24 cellular contexts compared by ENCODE assay signal in genomic region chr12:62763827-62764226, GRCh38.
"Had no signal": no experiment of that assay in that cellular context is flagged by ENCODE, and none has a peak within 500 bp of the region (broad histone marks: within the 10 kb centered on the region; RNA-seq: fewer than 3 reads in every experiment).

No MANE protein-coding gene starts in this region.

- H3K4me3 ChIP-seq: dorsolateral prefrontal cortex, gastrocnemius medialis, lower lobe of right lung, smooth muscle cell, tibial nerve had no signal

- H3K4me3 Mint-ChIP-seq: central memory CD8-positive, alpha-beta T cell; memory B cell; naive B cell; nephron progenitor cell; stimulated activated effector memory CD8-positive, alpha-beta T cell treated with anti-CD3 and anti-CD28 coated beads, Interleukin-12 subunit alpha, Interleukin-12 subunit beta, amount 100 ng/mL, for 72 hours had no signal

- H3K27ac Mint-ChIP-seq: memory B cell; naive B cell; nephron progenitor cell; stimulated activated effector memory CD8-positive, alpha-beta T cell treated with anti-CD3 and anti-CD28 coated beads, Interleukin-12 subunit alpha, Interleukin-12 subunit beta, amount 100 ng/mL, for 72 hours had no signal

- H3K4me1 Mint-ChIP-seq: memory B cell, naive B cell had no signal

- ATAC-seq: esophagus mucosa; gastrocnemius medialis; left lobe of liver; lower lobe of right lung; stimulated activated effector memory CD8-positive, alpha-beta T cell treated with anti-CD3 and anti-CD28 coated beads, Interleukin-12 subunit alpha, Interleukin-12 subunit beta, amount 100 ng/mL, for 72 hours; stimulated activated naive CD8-positive, alpha-beta T cell treated with anti-CD3 and anti-CD28 coated beads, Interleukin-15, Interleukin-2, amounts not matched to agents 100 U/mL and 50 U/mL, for 24 hours had no signal

- H3K36me3 Mint-ChIP-seq: memory B cell; naive B cell; stimulated activated effector memory CD8-positive, alpha-beta T cell treated with anti-CD3 and anti-CD28 coated beads, Interleukin-12 subunit alpha, Interleukin-12 subunit beta, amount 100 ng/mL, for 72 hours had no signal

- FAIRE-seq: bronchial epithelial cell, islet of Langerhans had no signal

- H3K9me3 ChIP-seq: gastrocnemius medialis, lower lobe of right lung, neutrophil, tibial nerve had no signal

- H3K9me3 Mint-ChIP-seq: central memory CD8-positive, alpha-beta T cell; memory B cell; naive B cell; stimulated activated effector memory CD8-positive, alpha-beta T cell treated with anti-CD3 and anti-CD28 coated beads, Interleukin-12 subunit alpha, Interleukin-12 subunit beta, amount 100 ng/mL, for 72 hours had no signal

- H3K36me3 ChIP-seq: gastrocnemius medialis, lower lobe of right lung, tibial nerve had no signal

- DNase-seq: cortex of kidney; dorsolateral prefrontal cortex; effector CD8-positive, alpha-beta T cell; gastrocnemius medialis; glutamatergic neuron; hippocampal formation; kidney glomerular epithelial cell; lower lobe of right lung; naive B cell; nephron progenitor cell; posterior cingulate gyrus; stimulated activated CD4-positive, alpha-beta T cell treated with anti-CD3 and anti-CD28 coated beads, Interleukin-2, amount 100 ng/mL, for 48 hours; stimulated activated CD8-positive, alpha-beta memory T cell treated with anti-CD3 and anti-CD28 coated beads, Interleukin-4, amount 100 ng/mL, for 48 hours; stimulated activated naive CD8-positive, alpha-beta T cell treated with anti-CD3 and anti-CD28 coated beads, Interleukin-15, Interleukin-2, amounts not matched to agents 100 U/mL and 50 U/mL, for 24 hours had no signal

- H3K27ac ChIP-seq: dorsolateral prefrontal cortex, gastrocnemius medialis, lower lobe of right lung, neutrophil had no signal

- H3K27me3 ChIP-seq: dorsolateral prefrontal cortex, gastrocnemius medialis, neutrophil, tibial nerve had no signal
